Comparison of ENCODE assay signal across 19 cellular contexts in the genomic region with DNA sequence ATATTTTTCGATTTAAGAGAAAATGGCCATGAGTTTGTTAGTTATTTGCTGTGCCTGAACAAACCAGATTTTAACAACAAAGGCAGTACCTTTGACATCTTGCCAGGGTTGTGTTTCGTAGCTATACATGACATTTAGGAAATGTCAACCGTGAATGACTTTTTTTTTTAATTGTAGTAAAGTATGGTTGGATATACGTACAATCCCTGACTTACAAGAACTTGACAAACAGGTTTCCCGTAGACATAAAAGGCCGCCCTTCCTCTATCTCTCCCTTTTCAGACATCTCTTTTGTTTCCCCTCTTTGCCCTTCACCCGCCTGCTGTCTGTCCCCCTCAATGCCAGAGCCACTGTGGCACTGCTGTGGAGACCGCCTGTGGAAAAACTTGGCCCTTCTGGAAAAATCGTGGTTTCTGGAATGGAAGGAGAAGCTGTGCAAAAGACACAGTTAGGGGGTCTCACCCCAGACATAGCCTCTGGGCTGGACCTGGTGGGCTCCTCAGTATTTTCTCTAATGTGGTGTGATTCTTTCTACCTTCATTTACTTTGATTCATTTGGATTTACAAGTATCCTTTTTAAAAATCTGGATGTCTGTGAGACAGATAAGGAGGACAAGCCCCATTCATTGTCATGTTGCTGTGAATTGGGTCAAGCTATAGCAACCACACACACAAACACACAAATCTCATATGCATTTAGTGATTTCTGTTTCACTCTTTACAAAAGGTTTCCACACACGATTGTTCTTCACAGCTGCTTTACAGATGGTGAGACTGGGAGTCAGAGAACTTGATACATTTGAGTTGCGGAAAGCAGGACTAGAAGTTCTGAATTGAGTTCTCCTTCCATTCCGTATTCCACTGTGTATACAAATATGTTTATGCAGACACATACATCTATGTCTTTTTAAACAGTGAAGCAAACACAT. TPM values are rescaled to one million over a fixed set of nuclear protein-coding genes. Genes with fewer than 3 reads are reported as not detected.
DNase-seq lines count a peak whose midpoint lies in the region; ATAC-seq and TF ChIP-seq lines count a peak whose summit lies in the region.
"Had no signal": no experiment of that assay in that cellular context is flagged by ENCODE, and none has a peak within 500 bp of the region (broad histone marks: within the 10 kb centered on the region; RNA-seq: fewer than 3 reads in every experiment).

No MANE protein-coding gene starts in this region.

- H3K27ac Mint-ChIP-seq in GM23338 (peak overlapping the region; percentile 93), endothelial cell (ENCODE audit: unreplicated experiment) (peak overlapping the region; percentile 67)
- H3K27ac Mint-ChIP-seq: activated naive CD4-positive, alpha-beta T cell treated with anti-CD3 and anti-CD28 coated beads for 36 hours; CD8-positive, alpha-beta T cell; stimulated activated naive CD8-positive, alpha-beta T cell treated with anti-CD3 and anti-CD28 coated beads, Interleukin-15, amount 100 ng/mL, for 72 hours had no signal

- H3K4me1 Mint-ChIP-seq in GM23338 (peaks cover 84% of the 10 kb centered on the region), endothelial cell (ENCODE audit: unreplicated experiment) (peaks cover 11% of the 10 kb centered on the region)
- H3K4me1 Mint-ChIP-seq: stimulated activated naive CD8-positive, alpha-beta T cell treated with anti-CD3 and anti-CD28 coated beads, Interleukin-15, amount 100 ng/mL, for 72 hours had no signal

- H3K9me2 ChIP-seq in GM23338 (ENCODE audit: insufficient read depth): no peaks in the 10 kb centered on the region

- H3K27ac ChIP-seq in GM23338 (ENCODE audit: low read depth): peak overlapping the region; percentile 80
- H3K27ac ChIP-seq: gastrocnemius medialis, left ventricle myocardium inferior had no signal

- no peaks in the 10 kb centered on the region for H3F3A ChIP-seq in GM23338 (replicated peaks; ENCODE audit: low read depth)

- no peaks in the 10 kb centered on the region for H4K20me1 ChIP-seq in GM23338 (replicated peaks; ENCODE audit: insufficient read depth)

- H3K4me2 ChIP-seq in GM23338: peak overlapping the region; percentile 34

- H2AFZ ChIP-seq in GM23338: no peak overlapping the region

- H3K9me3 ChIP-seq in mucosa of descending colon: no peaks in the 10 kb centered on the region
- H3K9me3 ChIP-seq: gastrocnemius medialis, left ventricle myocardium inferior had no signal

- H3K9me3 Mint-ChIP-seq in GM23338 (no peaks in the 10 kb centered on the region), endothelial cell (ENCODE audit: unreplicated experiment) (no peaks in the 10 kb centered on the region)
- H3K9me3 Mint-ChIP-seq: activated naive CD4-positive, alpha-beta T cell treated with anti-CD3 and anti-CD28 coated beads for 36 hours; CD8-positive, alpha-beta T cell; stimulated activated naive CD8-positive, alpha-beta T cell treated with anti-CD3 and anti-CD28 coated beads, Interleukin-15, amount 100 ng/mL, for 72 hours had no signal

- H3K79me2 ChIP-seq in GM23338 (replicated peaks; ENCODE audit: insufficient read depth): peaks cover 98% of the 10 kb centered on the region

- DNase-seq in GM23338 (ENCODE audit: low spot score) (peak; percentile 48), NCI-H510A treated with DMSO at 0.1 percent for 48 hours (lab: John Stamatoyannopoulos, UW) (peak; percentile 70), endothelial cell (ENCODE audit: low spot score) (no peak), mucosa of descending colon (peak in 1 of 3 donors; percentile 28), NOMO-1 treated with dmso at 0.1 percent for 144 hours (lab: John Stamatoyannopoulos, UW; ENCODE audit: unreplicated experiment) (no peak), NAMALWA (ENCODE audit: low spot score) (no peak), glomerular visceral epithelial cell (ENCODE audit: extremely low spot score) (no peak), KBM-7 (no peak)
- DNase-seq: activated CD4-positive, alpha-beta T cell treated with anti-CD3 and anti-CD28 coated beads, Interleukin-2, amount 50 U/mL, for 48 hours; activated naive CD4-positive, alpha-beta T cell treated with anti-CD3 and anti-CD28 coated beads for 36 hours; activated T-cell treated with anti-CD3 and anti-CD28 coated beads for 4 hours; anterior cingulate cortex; CD8-positive, alpha-beta T cell; gastrocnemius medialis; left ventricle myocardium inferior; NCI-H1092; stimulated activated CD4-positive, alpha-beta T cell treated with anti-CD3 and anti-CD28 coated beads, Interleukin-2, amount 100 ng/mL, for 24 hours; stimulated activated naive CD8-positive, alpha-beta T cell treated with anti-CD3 and anti-CD28 coated beads, Interleukin-15, amount 100 ng/mL, for 72 hours; SW 1271 had no signal

- H3K4me3 Mint-ChIP-seq in GM23338 (peak overlapping the region; percentile 44; the same call in 2 of the 3 replicates), endothelial cell (ENCODE audit: unreplicated experiment) (no peak overlapping the region)
- H3K4me3 Mint-ChIP-seq: activated naive CD4-positive, alpha-beta T cell treated with anti-CD3 and anti-CD28 coated beads for 36 hours; CD8-positive, alpha-beta T cell; stimulated activated naive CD8-positive, alpha-beta T cell treated with anti-CD3 and anti-CD28 coated beads, Interleukin-15, amount 100 ng/mL, for 72 hours had no signal

- H3K4me1 ChIP-seq in GM23338 (ENCODE audit: insufficient read depth) (peaks cover 81% of the 10 kb centered on the region), mucosa of descending colon (ENCODE audit: low read depth) (peaks cover 4% of the 10 kb centered on the region)

- H3K27me3 ChIP-seq in GM23338 (ENCODE audit: insufficient read depth): no peaks in the 10 kb centered on the region
- H3K27me3 ChIP-seq: gastrocnemius medialis had no signal

- H3K36me3 Mint-ChIP-seq in GM23338 (ENCODE audit: low read depth) (peaks cover 16% of the 10 kb centered on the region), endothelial cell (ENCODE audit: low read depth, unreplicated experiment) (peaks cover 4% of the 10 kb centered on the region)
- H3K36me3 Mint-ChIP-seq: CD8-positive, alpha-beta T cell had no signal

- in situ Hi-C loops in KBM-7 (cut with MboI; ENCODE audit: low pct_unique_long_range_greater_than_20kb, low sequenced_read_pairs): no loop called here

- no peak overlapping the region for H3K4me3 ChIP-seq in GM23338
- no peak overlapping the region for H3K4me3 ChIP-seq in mucosa of descending colon
- H3K4me3 ChIP-seq: gastrocnemius medialis, left ventricle myocardium inferior had no signal

- intact Hi-C loops in mucosa of descending colon (cut with DNase I, micrococcal nuclease): no loop called here

- peaks cover 4% of the 10 kb centered on the region for H3K27me3 Mint-ChIP-seq in GM23338 (ENCODE audit: insufficient read depth, low read depth, poor library complexity)
- H3K27me3 Mint-ChIP-seq in endothelial cell (ENCODE audit: unreplicated experiment): no peaks in the 10 kb centered on the region

- no peak for TF ChIP-seq CTCF in GM23338 (conservative IDR thresholded peaks at IDR 0.05; ENCODE audit: low read depth in 2 of 2)
- TF ChIP-seq CTCF in endothelial cell (IDR thresholded peaks at IDR 0.05; ENCODE audit: unreplicated experiment): no peak
- TF ChIP-seq CTCF in mucosa of descending colon (IDR thresholded peaks at IDR 0.05): no peak

- no peaks in the 10 kb centered on the region for H3K36me3 ChIP-seq in GM23338 (ENCODE audit: insufficient read depth)
- H3K36me3 ChIP-seq in mucosa of descending colon (ENCODE audit: low read depth): no peaks in the 10 kb centered on the region
- H3K36me3 ChIP-seq: gastrocnemius medialis, left ventricle myocardium inferior had no signal

- ATAC-seq in GM23338 (peak; percentile 43), mucosa of descending colon (peak; percentile 74)
- ATAC-seq: CD8-positive, alpha-beta T cell; gastrocnemius medialis; stimulated activated naive CD8-positive, alpha-beta T cell treated with anti-CD3 and anti-CD28 coated beads, Interleukin-15, amount 100 ng/mL, for 72 hours had no signal

TF ChIP-seq in GM23338, 12 proteins besides CTCF, POLR2A, EP300 and RAD21 (continues in another document):
- TF ChIP-seq, protein P1, sequence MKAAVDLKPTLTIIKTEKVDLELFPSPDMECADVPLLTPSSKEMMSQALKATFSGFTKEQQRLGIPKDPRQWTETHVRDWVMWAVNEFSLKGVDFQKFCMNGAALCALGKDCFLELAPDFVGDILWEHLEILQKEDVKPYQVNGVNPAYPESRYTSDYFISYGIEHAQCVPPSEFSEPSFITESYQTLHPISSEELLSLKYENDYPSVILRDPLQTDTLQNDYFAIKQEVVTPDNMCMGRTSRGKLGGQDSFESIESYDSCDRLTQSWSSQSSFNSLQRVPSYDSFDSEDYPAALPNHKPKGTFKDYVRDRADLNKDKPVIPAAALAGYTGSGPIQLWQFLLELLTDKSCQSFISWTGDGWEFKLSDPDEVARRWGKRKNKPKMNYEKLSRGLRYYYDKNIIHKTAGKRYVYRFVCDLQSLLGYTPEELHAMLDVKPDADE (IDR thresholded peaks at IDR 0.05): no peak
- no peak for TF ChIP-seq NANOG (IDR thresholded peaks at IDR 0.05; ENCODE audit: borderline replicate concordance)
- TF ChIP-seq EZH2 (IDR thresholded peaks at IDR 0.05; ENCODE audit: low read depth, unreplicated experiment): no peak

RNA-seq across cellular contexts. Expression of gene SPATS2L, which starts 48.6 kb away (rescaled TPM):
- total RNA-seq in GM23338 (2014; rRNA removed; shearing (Covaris generic)): 118 and 146 TPM in 2 replicates
- polyA plus RNA-seq in GM23338 (2016; fragmentation: Nextera tagmentation; extraction: Ambion mirVana): 154 and 263 TPM in 2 replicates
- 72.9 TPM for total RNA-seq in endothelial cell (ENCODE audit: unreplicated experiment)
- total RNA-seq in mucosa of descending colon: 100 to 1,000 TPM; 160 to 238 (median 232) TPM

Comparison
In these comparisons a context has a peak if more than half of its experiments do, and no peak if none do; other contexts are left out.
1. DNase-seq: peak in GM23338 (single experiment) and NCI-H510A treated with DMSO at 0.1 percent for 48 hours (single experiment); none in endothelial cell (single experiment), NOMO-1 treated with dmso at 0.1 percent for 144 hours (single experiment), NAMALWA (single experiment), glomerular visceral epithelial cell (single experiment) and KBM-7 (single experiment).